In the genomic region with DNA sequence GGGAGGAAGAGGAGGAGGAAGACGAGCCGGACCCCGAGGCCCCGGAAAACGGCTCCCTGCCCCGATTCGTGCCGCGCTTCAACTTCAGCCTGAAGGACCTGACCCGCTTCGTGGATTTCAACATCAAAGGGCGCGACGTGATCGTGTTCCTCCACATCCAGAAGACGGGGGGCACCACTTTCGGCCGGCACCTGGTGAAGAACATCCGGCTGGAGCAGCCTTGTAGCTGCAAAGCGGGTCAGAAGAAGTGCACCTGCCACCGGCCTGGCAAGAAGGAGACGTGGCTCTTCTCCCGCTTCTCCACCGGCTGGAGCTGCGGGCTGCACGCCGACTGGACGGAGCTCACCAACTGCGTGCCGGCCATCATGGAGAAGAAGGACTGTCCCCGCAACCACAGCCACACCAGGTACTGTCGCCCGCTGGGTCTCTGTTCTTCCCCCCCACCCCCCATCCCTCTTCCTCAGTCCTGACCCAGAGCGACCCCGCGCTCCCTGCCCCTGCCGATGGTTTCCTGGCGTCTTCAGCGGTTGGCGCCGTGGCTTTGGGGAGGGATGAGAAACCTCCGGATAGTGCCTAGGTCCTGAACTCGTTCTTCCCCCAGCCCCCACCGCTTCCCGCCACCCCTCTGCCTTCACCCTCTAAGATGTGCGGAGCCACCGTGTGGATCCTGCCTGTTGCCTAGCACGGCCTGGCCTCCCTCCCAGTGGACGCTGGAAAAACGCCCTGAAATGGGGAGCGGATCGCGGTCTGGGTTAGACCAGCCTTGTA, we compare ENCODE assay signal across 7 cellular contexts. TPM values are rescaled to one million over a fixed set of nuclear protein-coding genes. Genes with fewer than 3 reads are reported as not detected.
DNase-seq lines count a peak whose midpoint lies in the region; ATAC-seq and TF ChIP-seq lines count a peak whose summit lies in the region.

No MANE protein-coding gene starts in this region.

- H3K4me1 Mint-ChIP-seq in GM23338 = peaks cover 17% of the 10 kb centered on the region

- peak overlapping the region; percentile 71 for H3K4me3 ChIP-seq in GM23338
- peak overlapping the region; percentile 49 for H3K4me3 ChIP-seq in hepatocyte
- H3K4me3 ChIP-seq in skeletal muscle cell (ENCODE audit: low read depth, low read length) = peak overlapping the region; percentile 59

- peak overlapping the region; percentile 94 for H2AFZ ChIP-seq in GM23338
- H2AFZ ChIP-seq in hepatocyte = peak overlapping the region; percentile 78

- H3K79me2 ChIP-seq in GM23338 (replicated peaks; ENCODE audit: insufficient read depth) (no peaks in the 10 kb centered on the region; the same call in 1 of the 2 replicates), hepatocyte (no peaks in the 10 kb centered on the region)

- H3K4me2 ChIP-seq in GM23338 (peak overlapping the region; percentile 87), hepatocyte (peak overlapping the region; percentile 100)

- ATAC-seq in GM23338 = peak; percentile 73
- ATAC-seq in HG03460 (IDR thresholded peaks at IDR 0.05; ENCODE audit: unreplicated experiment) = no peak
- ATAC-seq in HG03521 (IDR thresholded peaks at IDR 0.05; ENCODE audit: unreplicated experiment) = no peak
- no peak for ATAC-seq in HG03520 (IDR thresholded peaks at IDR 0.05; ENCODE audit: unreplicated experiment)

- H3K9me2 ChIP-seq in GM23338 (ENCODE audit: insufficient read depth) = no peaks in the 10 kb centered on the region
- no peaks in the 10 kb centered on the region for H3K9me2 ChIP-seq in hepatocyte (replicated peaks; ENCODE audit: insufficient read depth)

- H3K36me3 ChIP-seq in GM23338 (ENCODE audit: insufficient read depth) (no peaks in the 10 kb centered on the region), hepatocyte (replicated peaks; ENCODE audit: insufficient read depth, low read depth) (no peaks in the 10 kb centered on the region)

- H3K9me3 ChIP-seq in hepatocyte (ENCODE audit: low read depth) = no peaks in the 10 kb centered on the region

- peak overlapping the region; percentile 82 for H3K4me3 Mint-ChIP-seq in GM23338

- H3K4me1 ChIP-seq in GM23338 (ENCODE audit: insufficient read depth) (peaks cover 16% of the 10 kb centered on the region), hepatocyte (ENCODE audit: insufficient read depth) (peaks cover 5% of the 10 kb centered on the region)

- H3F3A ChIP-seq in GM23338 (replicated peaks; ENCODE audit: low read depth) = no peaks in the 10 kb centered on the region

- H3K27ac ChIP-seq in GM23338 (ENCODE audit: low read depth) (no peak overlapping the region), hepatocyte (no peak overlapping the region)

- no peaks in the 10 kb centered on the region for H4K20me1 ChIP-seq in GM23338 (replicated peaks; ENCODE audit: insufficient read depth)
- H4K20me1 ChIP-seq in hepatocyte (ENCODE audit: insufficient read depth, poor library complexity, severe bottlenecking) = no peaks in the 10 kb centered on the region

- no peaks in the 10 kb centered on the region for H3K36me3 Mint-ChIP-seq in GM23338 (ENCODE audit: low read depth)

- no peak overlapping the region for H3K27ac Mint-ChIP-seq in GM23338

- peak; percentile 67 for DNase-seq in GM23338 (ENCODE audit: low spot score)
- peak; percentile 53 for DNase-seq in SK-N-DZ (ENCODE audit: low spot score)
- DNase-seq in hepatocyte (ENCODE audit: low spot score) = peak; percentile 14
- DNase-seq in skeletal muscle cell (ENCODE audit: low read depth) = no peak

- H3K27me3 Mint-ChIP-seq in GM23338 (ENCODE audit: insufficient read depth, low read depth, poor library complexity) = peaks cover 47% of the 10 kb centered on the region

- H3K27me3 ChIP-seq in GM23338 (ENCODE audit: insufficient read depth) = peaks cover 71% of the 10 kb centered on the region
- H3K27me3 ChIP-seq in hepatocyte = peaks cover 72% of the 10 kb centered on the region

- TF ChIP-seq CTCF in GM23338 (conservative IDR thresholded peaks at IDR 0.05; ENCODE audit: low read depth in 2 of 2) = 0 out of 4 replicates have a peak, but pooled peaks of 1 of the 2 experiments have one; percentile 0
- no peak for TF ChIP-seq CTCF in hepatocyte (IDR thresholded peaks at IDR 0.05; ENCODE audit: poor library complexity)

- H3K9me3 Mint-ChIP-seq in GM23338 = no peaks in the 10 kb centered on the region; the same call in 2 of the 3 replicates

- under 1% methylated on average over 43 of the region's 53 CpGs for WGBS in hepatocyte (ENCODE audit: low lambda C conversion rate, missing lambda C conversion rate)

TF ChIP-seq in GM23338, 12 proteins besides CTCF, POLR2A, EP300 and RAD21 (continues in another document):
- no peak for TF ChIP-seq NANOG (IDR thresholded peaks at IDR 0.05; ENCODE audit: borderline replicate concordance)
- no peak for TF ChIP-seq JUNB (IDR thresholded peaks at IDR 0.05; ENCODE audit: unreplicated experiment)
- peak; percentile 61 for TF ChIP-seq EZH2phosphoT487 (IDR thresholded peaks at IDR 0.05; ENCODE audit: unreplicated experiment)
- TF ChIP-seq, protein P1, sequence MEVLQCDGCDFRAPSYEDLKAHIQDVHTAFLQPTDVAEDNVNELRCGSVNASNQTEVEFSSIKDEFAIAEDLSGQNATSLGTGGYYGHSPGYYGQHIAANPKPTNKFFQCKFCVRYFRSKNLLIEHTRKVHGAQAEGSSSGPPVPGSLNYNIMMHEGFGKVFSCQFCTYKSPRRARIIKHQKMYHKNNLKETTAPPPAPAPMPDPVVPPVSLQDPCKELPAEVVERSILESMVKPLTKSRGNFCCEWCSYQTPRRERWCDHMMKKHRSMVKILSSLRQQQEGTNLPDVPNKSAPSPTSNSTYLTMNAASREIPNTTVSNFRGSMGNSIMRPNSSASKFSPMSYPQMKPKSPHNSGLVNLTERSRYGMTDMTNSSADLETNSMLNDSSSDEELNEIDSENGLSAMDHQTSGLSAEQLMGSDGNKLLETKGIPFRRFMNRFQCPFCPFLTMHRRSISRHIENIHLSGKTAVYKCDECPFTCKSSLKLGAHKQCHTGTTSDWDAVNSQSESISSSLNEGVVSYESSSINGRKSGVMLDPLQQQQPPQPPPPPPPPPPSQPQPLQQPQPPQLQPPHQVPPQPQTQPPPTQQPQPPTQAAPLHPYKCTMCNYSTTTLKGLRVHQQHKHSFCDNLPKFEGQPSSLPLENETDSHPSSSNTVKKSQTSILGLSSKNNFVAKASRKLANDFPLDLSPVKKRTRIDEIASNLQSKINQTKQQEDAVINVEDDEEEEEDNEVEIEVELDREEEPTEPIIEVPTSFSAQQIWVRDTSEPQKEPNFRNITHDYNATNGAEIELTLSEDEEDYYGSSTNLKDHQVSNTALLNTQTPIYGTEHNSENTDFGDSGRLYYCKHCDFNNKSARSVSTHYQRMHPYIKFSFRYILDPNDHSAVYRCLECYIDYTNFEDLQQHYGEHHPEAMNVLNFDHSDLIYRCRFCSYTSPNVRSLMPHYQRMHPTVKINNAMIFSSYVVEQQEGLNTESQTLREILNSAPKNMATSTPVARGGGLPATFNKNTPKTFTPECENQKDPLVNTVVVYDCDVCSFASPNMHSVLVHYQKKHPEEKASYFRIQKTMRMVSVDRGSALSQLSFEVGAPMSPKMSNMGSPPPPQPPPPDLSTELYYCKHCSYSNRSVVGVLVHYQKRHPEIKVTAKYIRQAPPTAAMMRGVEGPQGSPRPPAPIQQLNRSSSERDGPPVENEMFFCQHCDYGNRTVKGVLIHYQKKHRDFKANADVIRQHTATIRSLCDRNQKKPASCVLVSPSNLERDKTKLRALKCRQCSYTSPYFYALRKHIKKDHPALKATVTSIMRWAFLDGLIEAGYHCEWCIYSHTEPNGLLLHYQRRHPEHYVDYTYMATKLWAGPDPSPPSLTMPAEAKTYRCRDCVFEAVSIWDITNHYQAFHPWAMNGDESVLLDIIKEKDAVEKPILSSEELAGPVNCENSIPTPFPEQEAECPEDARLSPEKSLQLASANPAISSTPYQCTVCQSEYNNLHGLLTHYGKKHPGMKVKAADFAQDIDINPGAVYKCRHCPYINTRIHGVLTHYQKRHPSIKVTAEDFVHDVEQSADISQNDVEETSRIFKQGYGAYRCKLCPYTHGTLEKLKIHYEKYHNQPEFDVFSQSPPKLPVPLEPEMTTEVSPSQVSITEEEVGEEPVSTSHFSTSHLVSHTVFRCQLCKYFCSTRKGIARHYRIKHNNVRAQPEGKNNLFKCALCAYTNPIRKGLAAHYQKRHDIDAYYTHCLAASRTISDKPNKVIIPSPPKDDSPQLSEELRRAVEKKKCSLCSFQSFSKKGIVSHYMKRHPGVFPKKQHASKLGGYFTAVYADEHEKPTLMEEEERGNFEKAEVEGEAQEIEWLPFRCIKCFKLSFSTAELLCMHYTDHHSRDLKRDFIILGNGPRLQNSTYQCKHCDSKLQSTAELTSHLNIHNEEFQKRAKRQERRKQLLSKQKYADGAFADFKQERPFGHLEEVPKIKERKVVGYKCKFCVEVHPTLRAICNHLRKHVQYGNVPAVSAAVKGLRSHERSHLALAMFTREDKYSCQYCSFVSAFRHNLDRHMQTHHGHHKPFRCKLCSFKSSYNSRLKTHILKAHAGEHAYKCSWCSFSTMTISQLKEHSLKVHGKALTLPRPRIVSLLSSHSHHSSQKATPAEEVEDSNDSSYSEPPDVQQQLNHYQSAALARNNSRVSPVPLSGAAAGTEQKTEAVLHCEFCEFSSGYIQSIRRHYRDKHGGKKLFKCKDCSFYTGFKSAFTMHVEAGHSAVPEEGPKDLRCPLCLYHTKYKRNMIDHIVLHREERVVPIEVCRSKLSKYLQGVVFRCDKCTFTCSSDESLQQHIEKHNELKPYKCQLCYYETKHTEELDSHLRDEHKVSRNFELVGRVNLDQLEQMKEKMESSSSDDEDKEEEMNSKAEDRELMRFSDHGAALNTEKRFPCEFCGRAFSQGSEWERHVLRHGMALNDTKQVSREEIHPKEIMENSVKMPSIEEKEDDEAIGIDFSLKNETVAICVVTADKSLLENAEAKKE (CRISPR knock-in tag; IDR thresholded peaks at IDR 0.05) = no peak

RNA-seq across cellular contexts. Expression of gene HS6ST3, which starts 1.4 kb away (rescaled TPM):
- total RNA-seq in GM23338 (2014; rRNA removed; shearing (Covaris generic)) = 0.80 and 1.2 TPM in 2 replicates
- polyA plus RNA-seq in GM23338 (2016; fragmentation: Nextera tagmentation; extraction: Ambion mirVana) (0.40 and 0.52 TPM in 2 replicates), hepatocyte (1.7 and 2.7 TPM in 2 replicates)
- polyA plus RNA-seq in SK-N-DZ (2014; cell fraction: cytosol; rRNA removed) = 9.8 and 10.8 TPM in 2 replicates
- 12.9 and 15.8 TPM in 2 replicates for polyA plus RNA-seq in SK-N-DZ (2014; cell fraction: nucleus; rRNA removed)
- total RNA-seq in hepatocyte = 2.2 and 2.4 TPM in 2 replicates

RNA-seq across cellular contexts. Expression of gene UGGT2, which starts 38.1 kb away (rescaled TPM):
- total RNA-seq in GM23338 (2014; rRNA removed; shearing (Covaris generic)) = 39.8 and 60.5 TPM in 2 replicates
- 40.2 and 44.0 TPM in 2 replicates for polyA plus RNA-seq in GM23338 (2016; fragmentation: Nextera tagmentation; extraction: Ambion mirVana)
- 19.2 and 23.5 TPM in 2 replicates for polyA plus RNA-seq in SK-N-DZ (2014; cell fraction: cytosol; rRNA removed)
- 85.6 and 115 TPM in 2 replicates for polyA plus RNA-seq in SK-N-DZ (2014; cell fraction: nucleus; rRNA removed)
- total RNA-seq in hepatocyte = 59.2 and 60.3 TPM in 2 replicates
- polyA plus RNA-seq in hepatocyte = 23.6 and 27.1 TPM in 2 replicates
